In the genomic region with DNA sequence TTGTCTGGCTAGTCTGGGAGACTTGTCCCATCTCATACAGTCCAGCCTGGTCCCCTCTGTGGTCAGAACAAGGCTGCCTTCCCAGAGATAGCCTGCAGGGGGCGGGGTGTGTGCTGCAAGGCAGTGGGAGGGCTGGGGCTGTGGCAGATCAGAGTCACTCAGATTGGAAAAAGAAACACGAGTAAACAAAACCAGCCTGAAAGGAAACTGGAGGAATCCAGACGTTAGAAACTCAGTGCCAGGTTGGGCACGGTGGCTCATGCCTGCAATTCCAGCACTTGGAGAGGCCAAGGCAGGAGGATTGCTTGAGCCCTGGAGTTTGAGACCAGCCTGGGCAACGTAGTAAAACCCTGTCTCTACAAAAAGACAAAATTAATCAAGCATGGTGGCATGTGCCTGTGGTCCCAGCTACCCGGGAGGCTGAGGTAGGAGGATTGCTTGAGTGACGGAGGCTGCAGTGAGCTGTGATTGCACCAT, we compare ENCODE assay signal across 9 cellular contexts. TPM values are rescaled to one million over a fixed set of nuclear protein-coding genes. Genes with fewer than 3 reads are reported as not detected.
DNase-seq lines count a peak whose midpoint lies in the region; ATAC-seq and TF ChIP-seq lines count a peak whose summit lies in the region.
"Had no signal": no experiment of that assay in that cellular context is flagged by ENCODE, and none has a peak within 500 bp of the region (broad histone marks: within the 10 kb centered on the region; RNA-seq: fewer than 3 reads in every experiment).

No MANE protein-coding gene starts in this region.

- no peaks in the 10 kb centered on the region for H3K9me3 ChIP-seq in H9 (ENCODE audit: control insufficient read depth, low read depth, low read length)

- no peak overlapping the region for H2BK12ac ChIP-seq in H9 (ENCODE audit: insufficient read length, low read depth, low read length)

- no peaks in the 10 kb centered on the region for H3K23me2 ChIP-seq in H9 (ENCODE audit: insufficient read length, low read depth, low read length, poor library complexity, severe bottlenecking)

- no peak overlapping the region for H3K9ac ChIP-seq in H9 (ENCODE audit: extremely low read depth, insufficient read length, low read length)

- H3K36me3 Mint-ChIP-seq in H9 (ENCODE audit: insufficient read depth in 1 of 3, low read depth in 3 of 3): peaks cover 2 to 18% (median 17%) of the 10 kb centered on the region in 3 experiments
- H3K36me3 Mint-ChIP-seq in endothelial cell (ENCODE audit: low read depth, unreplicated experiment): peaks cover 19% of the 10 kb centered on the region

- H2BK120ac ChIP-seq in H9 (ENCODE audit: low read depth, low read length, poor library complexity, severe bottlenecking): no peak overlapping the region

- no peak overlapping the region for H2AK5ac ChIP-seq in H9 (ENCODE audit: insufficient read length, low read length)

- no peak overlapping the region for H4K5ac ChIP-seq in H9 (ENCODE audit: insufficient read length, low read depth, low read length)

- no peak overlapping the region for H3K27ac ChIP-seq in H9 (ENCODE audit: insufficient read length, low read depth, low read length)

- H3K79me2 ChIP-seq in H9 (ENCODE audit: insufficient read depth, low read length): no peaks in the 10 kb centered on the region

- no peak overlapping the region for H2BK15ac ChIP-seq in H9 (ENCODE audit: low read depth, low read length)

- H3K9me3 Mint-ChIP-seq in H9: peaks cover 0 to 3% of the 10 kb centered on the region in 2 experiments; a peak in 2 of 5 replicates
- H3K9me3 Mint-ChIP-seq in endothelial cell (ENCODE audit: unreplicated experiment): no peaks in the 10 kb centered on the region

- no peak overlapping the region for H3K4ac ChIP-seq in H9 (ENCODE audit: low read depth, low read length)

- peaks cover 10% of the 10 kb centered on the region for H3K4me1 ChIP-seq in H9 (ENCODE audit: insufficient read depth, low read length)

- H3K27me3 ChIP-seq in H9 (ENCODE audit: insufficient read depth, low read length): no peaks in the 10 kb centered on the region

- no peak overlapping the region for H3K18ac ChIP-seq in H9 (ENCODE audit: insufficient read length, low read depth, low read length)

- H3K56ac ChIP-seq in H9 (ENCODE audit: insufficient read length, low read depth, low read length): no peak overlapping the region

- DNase-seq in CD1c-positive myeloid dendritic cell (ENCODE audit: extremely low spot score) (peak; percentile 76), H9 (peak; percentile 87), NOMO-1 (lab: John Stamatoyannopoulos, UW; ENCODE audit: unreplicated experiment in 2 of 2) (peak; percentile 35 to 38), endothelial cell (ENCODE audit: low spot score) (peak; percentile 96), middle frontal gyrus (ENCODE audit: extremely low spot score, low spot score) (peak; percentile 69)
- peak; percentile 88 for DNase-seq in activated CD8-positive, alpha-beta memory T cell treated with anti-CD3 and anti-CD28 coated beads for 24 hours
- peak; percentile 33 to 37 for DNase-seq in stimulated activated CD8-positive, alpha-beta memory T cell treated with anti-CD3 and anti-CD28 coated beads, Interleukin-4, amount 100 ng/mL, for 4 hours (ENCODE audit: low read depth in 2 of 2, low spot score in 1 of 2)

- no peak overlapping the region for H3K23ac ChIP-seq in H9 (ENCODE audit: insufficient read length, low read depth, low read length)

- no peak overlapping the region for H3K4me3 Mint-ChIP-seq in H9
- no peak overlapping the region for H3K4me3 Mint-ChIP-seq in endothelial cell (ENCODE audit: unreplicated experiment)
- H3K4me3 Mint-ChIP-seq: IgD-negative memory B cell had no signal

- no peak overlapping the region for H2BK20ac ChIP-seq in H9 (ENCODE audit: low read depth, low read length, poor library complexity, severe bottlenecking)

- H3K4me2 ChIP-seq in H9 (ENCODE audit: insufficient read depth, insufficient read length, low read length): no peak overlapping the region

- H2AFZ ChIP-seq in H9 (ENCODE audit: low read length): no peak overlapping the region

- ATAC-seq in GM21381 (IDR thresholded peaks at IDR 0.05; ENCODE audit: unreplicated experiment): no peak

- no peaks in the 10 kb centered on the region for H3K79me1 ChIP-seq in H9 (ENCODE audit: insufficient read depth, low read depth, low read length, poor library complexity, severe bottlenecking)

- no peak overlapping the region for H3K14ac ChIP-seq in H9 (ENCODE audit: insufficient read depth, low read length)

- H4K8ac ChIP-seq in H9 (replicated peaks; ENCODE audit: insufficient read length, low read depth, low read length): no peak overlapping the region

- H3T11ph ChIP-seq in H9 (ENCODE audit: low read length): no peak overlapping the region

- H2BK5ac ChIP-seq in H9 (ENCODE audit: insufficient read length, low read length): no peak overlapping the region

- TF ChIP-seq CTCF in H9 (conservative IDR thresholded peaks at IDR 0.05) (peak; percentile 91), endothelial cell (IDR thresholded peaks at IDR 0.05; ENCODE audit: unreplicated experiment) (peak; percentile 88)

- H4K20me1 ChIP-seq in H9 (ENCODE audit: control insufficient read depth, insufficient read depth, insufficient read length): no peaks in the 10 kb centered on the region

- peaks cover 12% of the 10 kb centered on the region for H3K27me3 Mint-ChIP-seq in H9 (ENCODE audit: low read depth)
- H3K27me3 Mint-ChIP-seq in endothelial cell (ENCODE audit: unreplicated experiment): no peaks in the 10 kb centered on the region

- no CpG with 5 or more reads among the region's 7 CpGs for WGBS in H9 (ENCODE audit: extremely low coverage, insufficient read length, low lambda C conversion rate)

- no peak overlapping the region for H4K91ac ChIP-seq in H9 (ENCODE audit: insufficient read length, low read depth, low read length)

- H3K4me1 Mint-ChIP-seq in H9 (peaks cover 42 to 46% of the 10 kb centered on the region in 2 experiments), endothelial cell (ENCODE audit: unreplicated experiment) (peaks cover 22% of the 10 kb centered on the region)

- H3K27ac Mint-ChIP-seq in H9 (0 out of 7 replicates have a peak overlapping the region, but pooled peaks of 1 of the 3 experiments have one; percentile 44), endothelial cell (ENCODE audit: unreplicated experiment) (no peak overlapping the region)
- H3K27ac Mint-ChIP-seq: IgD-negative memory B cell had no signal

RNA-seq across cellular contexts. Expression of a gene that starts 20.2 kb away (rescaled TPM):
- total RNA-seq in H9 (2021) (82.0 and 91.8 TPM in 2 replicates), endothelial cell (ENCODE audit: unreplicated experiment) (105 TPM)

RNA-seq across cellular contexts. Expression of a gene that starts 22.0 kb away (rescaled TPM):
- total RNA-seq in H9 (2021) (0.29 and 0.46 TPM in 2 replicates), endothelial cell (ENCODE audit: unreplicated experiment) (not detected)

RNA-seq across cellular contexts. Expression of a gene that starts 35.1 kb away (rescaled TPM):
- total RNA-seq in H9 (2021): not detected in 2 replicates
- not detected for total RNA-seq in endothelial cell (ENCODE audit: unreplicated experiment)

RNA-seq across cellular contexts. Expression of a gene that starts 57.2 kb away (rescaled TPM):
- total RNA-seq in H9 (2021): 134 and 140 TPM in 2 replicates
- total RNA-seq in endothelial cell (ENCODE audit: unreplicated experiment): 54.9 TPM

Comparison
In these comparisons a context has a peak if more than half of its experiments do, and no peak if none do; other contexts are left out.
1. DNase-seq: peak in every context shown above with its lines; median percentile 96 in endothelial cell; 88 in activated CD8-positive, alpha-beta memory T cell treated with anti-CD3 and anti-CD28 coated beads for 24 hours; 87 in H9; 76 in CD1c-positive myeloid dendritic cell; 69 in middle frontal gyrus; 36 in NOMO-1; 35 in stimulated activated CD8-positive, alpha-beta memory T cell treated with anti-CD3 and anti-CD28 coated beads, Interleukin-4, amount 100 ng/mL, for 4 hours.